Comparison of ENCODE assay signal across 1 cellular context in the genomic region with DNA sequence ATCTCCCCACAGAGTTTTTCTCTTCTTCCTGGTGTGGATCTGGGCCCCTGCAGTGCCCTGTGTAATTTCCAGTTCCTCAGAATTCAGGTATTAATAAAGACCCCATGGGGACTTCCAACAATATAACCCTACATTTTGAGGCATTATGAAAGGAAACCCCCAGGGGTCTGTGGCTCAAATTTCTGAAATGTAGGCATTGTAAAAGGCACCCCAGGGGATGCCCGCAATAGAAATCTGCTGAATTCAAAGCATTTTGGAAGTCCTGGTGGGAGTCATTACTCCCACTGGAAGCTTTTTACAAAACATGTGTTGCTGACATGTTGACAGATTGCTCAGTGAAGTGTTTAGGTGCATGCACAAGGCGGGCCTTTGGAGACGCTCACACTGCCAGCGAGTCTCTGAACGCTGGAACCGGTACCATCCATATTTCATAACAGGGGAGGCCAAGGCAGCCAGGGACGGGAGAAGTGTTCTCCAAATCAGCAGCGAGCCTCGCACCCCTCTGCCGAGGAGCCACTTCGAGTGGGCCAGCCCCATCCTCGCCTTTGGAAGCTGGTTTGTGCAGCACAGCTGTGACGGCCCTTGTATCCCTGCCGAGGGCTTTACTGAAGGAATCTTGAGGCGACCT.
A peak's percentile ranks its signal among the peaks of the same experiment; 100 is the strongest.
TF ChIP-seq lines count a peak whose summit lies in the region.

No MANE protein-coding gene starts in this region.

TF ChIP-seq in HEK293, 187 proteins besides CTCF, POLR2A, EP300 and RAD21 (continued from another document and continues in another):
- TF ChIP-seq, protein P1, sequence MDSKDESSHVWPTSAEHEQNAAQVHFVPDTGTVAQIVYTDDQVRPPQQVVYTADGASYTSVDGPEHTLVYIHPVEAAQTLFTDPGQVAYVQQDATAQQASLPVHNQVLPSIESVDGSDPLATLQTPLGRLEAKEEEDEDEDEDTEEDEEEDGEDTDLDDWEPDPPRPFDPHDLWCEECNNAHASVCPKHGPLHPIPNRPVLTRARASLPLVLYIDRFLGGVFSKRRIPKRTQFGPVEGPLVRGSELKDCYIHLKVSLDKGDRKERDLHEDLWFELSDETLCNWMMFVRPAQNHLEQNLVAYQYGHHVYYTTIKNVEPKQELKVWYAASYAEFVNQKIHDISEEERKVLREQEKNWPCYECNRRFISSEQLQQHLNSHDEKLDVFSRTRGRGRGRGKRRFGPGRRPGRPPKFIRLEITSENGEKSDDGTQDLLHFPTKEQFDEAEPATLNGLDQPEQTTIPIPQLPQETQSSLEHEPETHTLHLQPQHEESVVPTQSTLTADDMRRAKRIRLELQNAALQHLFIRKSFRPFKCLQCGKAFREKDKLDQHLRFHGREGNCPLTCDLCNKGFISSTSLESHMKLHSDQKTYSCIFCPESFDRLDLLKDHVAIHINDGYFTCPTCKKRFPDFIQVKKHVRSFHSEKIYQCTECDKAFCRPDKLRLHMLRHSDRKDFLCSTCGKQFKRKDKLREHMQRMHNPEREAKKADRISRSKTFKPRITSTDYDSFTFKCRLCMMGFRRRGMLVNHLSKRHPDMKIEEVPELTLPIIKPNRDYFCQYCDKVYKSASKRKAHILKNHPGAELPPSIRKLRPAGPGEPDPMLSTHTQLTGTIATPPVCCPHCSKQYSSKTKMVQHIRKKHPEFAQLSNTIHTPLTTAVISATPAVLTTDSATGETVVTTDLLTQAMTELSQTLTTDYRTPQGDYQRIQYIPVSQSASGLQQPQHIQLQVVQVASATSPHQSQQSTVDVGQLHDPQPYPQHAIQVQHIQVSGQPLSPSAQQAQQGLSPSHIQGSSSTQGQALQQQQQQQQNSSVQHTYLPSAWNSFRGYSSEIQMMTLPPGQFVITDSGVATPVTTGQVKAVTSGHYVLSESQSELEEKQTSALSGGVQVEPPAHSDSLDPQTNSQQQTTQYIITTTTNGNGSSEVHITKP (tag by site-specific recombination; IDR thresholded peaks at IDR 0.05): peak; percentile 98
- no peak for TF ChIP-seq GLIS2 (tag by site-specific recombination; IDR thresholded peaks at IDR 0.05)
- no peak for TF ChIP-seq ZNF433 (tag by site-specific recombination; IDR thresholded peaks at IDR 0.05; ENCODE audit: low read depth)
- peak; percentile 29; the same call in 1 of the 2 replicates for TF ChIP-seq TRIM28 (IDR thresholded peaks at IDR 0.05; ENCODE audit: borderline replicate concordance, low read length)
- no peak for TF ChIP-seq SCRT1 (tag by site-specific recombination; IDR thresholded peaks at IDR 0.05; ENCODE audit: borderline replicate concordance)
- TF ChIP-seq ZNF555 (tag by site-specific recombination; conservative IDR thresholded peaks at IDR 0.05): no peak
- no peak for TF ChIP-seq ZFP3 (tag by site-specific recombination; IDR thresholded peaks at IDR 0.05; ENCODE audit: low read depth)
- TF ChIP-seq ZNF473 (tag by site-specific recombination; IDR thresholded peaks at IDR 0.05): no peak
- TF ChIP-seq ZNF146 (tag by site-specific recombination; IDR thresholded peaks at IDR 0.05): no peak
- no peak for TF ChIP-seq ZNF366 (tag by site-specific recombination; conservative IDR thresholded peaks at IDR 0.05)
- TF ChIP-seq ZFP37 (tag by site-specific recombination; IDR thresholded peaks at IDR 0.05): no peak
- no peak for TF ChIP-seq HOXD13 (CRISPR knock-in tag; IDR thresholded peaks at IDR 0.05; ENCODE audit: borderline replicate concordance)
- TF ChIP-seq, protein P2, sequence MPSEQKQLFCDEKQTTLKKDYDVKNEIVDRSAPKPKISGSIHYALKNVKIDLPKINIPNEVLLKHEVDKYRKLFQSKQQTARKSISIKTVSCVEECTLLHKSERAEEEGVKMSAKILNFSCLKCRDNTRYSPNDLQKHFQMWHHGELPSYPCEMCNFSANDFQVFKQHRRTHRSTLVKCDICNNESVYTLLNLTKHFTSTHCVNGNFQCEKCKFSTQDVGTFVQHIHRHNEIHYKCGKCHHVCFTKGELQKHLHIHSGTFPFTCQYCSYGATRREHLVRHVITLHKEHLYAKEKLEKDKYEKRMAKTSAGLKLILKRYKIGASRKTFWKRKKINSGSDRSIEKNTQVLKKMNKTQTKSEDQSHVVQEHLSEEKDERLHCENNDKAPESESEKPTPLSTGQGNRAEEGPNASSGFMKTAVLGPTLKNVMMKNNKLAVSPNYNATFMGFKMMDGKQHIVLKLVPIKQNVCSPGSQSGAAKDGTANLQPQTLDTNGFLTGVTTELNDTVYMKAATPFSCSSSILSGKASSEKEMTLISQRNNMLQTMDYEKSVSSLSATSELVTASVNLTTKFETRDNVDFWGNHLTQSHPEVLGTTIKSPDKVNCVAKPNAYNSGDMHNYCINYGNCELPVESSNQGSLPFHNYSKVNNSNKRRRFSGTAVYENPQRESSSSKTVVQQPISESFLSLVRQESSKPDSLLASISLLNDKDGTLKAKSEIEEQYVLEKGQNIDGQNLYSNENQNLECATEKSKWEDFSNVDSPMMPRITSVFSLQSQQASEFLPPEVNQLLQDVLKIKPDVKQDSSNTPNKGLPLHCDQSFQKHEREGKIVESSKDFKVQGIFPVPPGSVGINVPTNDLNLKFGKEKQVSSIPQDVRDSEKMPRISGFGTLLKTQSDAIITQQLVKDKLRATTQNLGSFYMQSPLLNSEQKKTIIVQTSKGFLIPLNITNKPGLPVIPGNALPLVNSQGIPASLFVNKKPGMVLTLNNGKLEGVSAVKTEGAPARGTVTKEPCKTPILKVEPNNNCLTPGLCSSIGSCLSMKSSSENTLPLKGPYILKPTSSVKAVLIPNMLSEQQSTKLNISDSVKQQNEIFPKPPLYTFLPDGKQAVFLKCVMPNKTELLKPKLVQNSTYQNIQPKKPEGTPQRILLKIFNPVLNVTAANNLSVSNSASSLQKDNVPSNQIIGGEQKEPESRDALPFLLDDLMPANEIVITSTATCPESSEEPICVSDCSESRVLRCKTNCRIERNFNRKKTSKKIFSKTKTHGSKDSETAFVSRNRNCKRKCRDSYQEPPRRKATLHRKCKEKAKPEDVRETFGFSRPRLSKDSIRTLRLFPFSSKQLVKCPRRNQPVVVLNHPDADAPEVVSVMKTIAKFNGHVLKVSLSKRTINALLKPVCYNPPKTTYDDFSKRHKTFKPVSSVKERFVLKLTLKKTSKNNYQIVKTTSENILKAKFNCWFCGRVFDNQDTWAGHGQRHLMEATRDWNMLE (tag by site-specific recombination; conservative IDR thresholded peaks at IDR 0.05; ENCODE audit: low read depth): no peak
- TF ChIP-seq ZNF184 (tag by site-specific recombination; IDR thresholded peaks at IDR 0.05): no peak
- TF ChIP-seq, protein P3, sequence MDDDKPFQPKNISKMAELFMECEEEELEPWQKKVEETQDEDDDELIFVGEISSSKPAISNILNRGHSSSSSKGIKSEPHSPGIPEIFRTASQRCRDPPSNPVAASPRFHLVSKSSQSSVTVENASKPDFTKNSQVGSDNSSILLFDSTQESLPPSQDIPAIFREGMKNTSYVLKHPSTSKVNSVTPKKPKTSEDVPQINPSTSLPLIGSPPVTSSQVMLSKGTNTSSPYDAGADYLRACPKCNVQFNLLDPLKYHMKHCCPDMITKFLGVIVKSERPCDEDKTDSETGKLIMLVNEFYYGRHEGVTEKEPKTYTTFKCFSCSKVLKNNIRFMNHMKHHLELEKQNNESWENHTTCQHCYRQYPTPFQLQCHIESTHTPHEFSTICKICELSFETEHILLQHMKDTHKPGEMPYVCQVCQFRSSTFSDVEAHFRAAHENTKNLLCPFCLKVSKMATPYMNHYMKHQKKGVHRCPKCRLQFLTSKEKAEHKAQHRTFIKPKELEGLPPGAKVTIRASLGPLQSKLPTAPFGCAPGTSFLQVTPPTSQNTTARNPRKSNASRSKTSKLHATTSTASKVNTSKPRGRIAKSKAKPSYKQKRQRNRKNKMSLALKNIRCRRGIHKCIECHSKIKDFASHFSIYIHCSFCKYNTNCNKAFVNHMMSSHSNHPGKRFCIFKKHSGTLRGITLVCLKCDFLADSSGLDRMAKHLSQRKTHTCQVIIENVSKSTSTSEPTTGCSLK (tag by site-specific recombination; IDR thresholded peaks at IDR 0.05): no peak
- peak; percentile 74 for TF ChIP-seq ZNF561 (tag by site-specific recombination; IDR thresholded peaks at IDR 0.05; ENCODE audit: borderline replicate concordance)
- no peak for TF ChIP-seq ZNF426 (tag by site-specific recombination; IDR thresholded peaks at IDR 0.05)
- no peak for TF ChIP-seq RBAK (tag by site-specific recombination; IDR thresholded peaks at IDR 0.05)
- TF ChIP-seq ZFHX2 (tag by site-specific recombination; conservative IDR thresholded peaks at IDR 0.05): peak; percentile 81
- TF ChIP-seq ZNF776 (tag by site-specific recombination; IDR thresholded peaks at IDR 0.05; ENCODE audit: borderline replicate concordance): no peak
- TF ChIP-seq, protein P4, sequence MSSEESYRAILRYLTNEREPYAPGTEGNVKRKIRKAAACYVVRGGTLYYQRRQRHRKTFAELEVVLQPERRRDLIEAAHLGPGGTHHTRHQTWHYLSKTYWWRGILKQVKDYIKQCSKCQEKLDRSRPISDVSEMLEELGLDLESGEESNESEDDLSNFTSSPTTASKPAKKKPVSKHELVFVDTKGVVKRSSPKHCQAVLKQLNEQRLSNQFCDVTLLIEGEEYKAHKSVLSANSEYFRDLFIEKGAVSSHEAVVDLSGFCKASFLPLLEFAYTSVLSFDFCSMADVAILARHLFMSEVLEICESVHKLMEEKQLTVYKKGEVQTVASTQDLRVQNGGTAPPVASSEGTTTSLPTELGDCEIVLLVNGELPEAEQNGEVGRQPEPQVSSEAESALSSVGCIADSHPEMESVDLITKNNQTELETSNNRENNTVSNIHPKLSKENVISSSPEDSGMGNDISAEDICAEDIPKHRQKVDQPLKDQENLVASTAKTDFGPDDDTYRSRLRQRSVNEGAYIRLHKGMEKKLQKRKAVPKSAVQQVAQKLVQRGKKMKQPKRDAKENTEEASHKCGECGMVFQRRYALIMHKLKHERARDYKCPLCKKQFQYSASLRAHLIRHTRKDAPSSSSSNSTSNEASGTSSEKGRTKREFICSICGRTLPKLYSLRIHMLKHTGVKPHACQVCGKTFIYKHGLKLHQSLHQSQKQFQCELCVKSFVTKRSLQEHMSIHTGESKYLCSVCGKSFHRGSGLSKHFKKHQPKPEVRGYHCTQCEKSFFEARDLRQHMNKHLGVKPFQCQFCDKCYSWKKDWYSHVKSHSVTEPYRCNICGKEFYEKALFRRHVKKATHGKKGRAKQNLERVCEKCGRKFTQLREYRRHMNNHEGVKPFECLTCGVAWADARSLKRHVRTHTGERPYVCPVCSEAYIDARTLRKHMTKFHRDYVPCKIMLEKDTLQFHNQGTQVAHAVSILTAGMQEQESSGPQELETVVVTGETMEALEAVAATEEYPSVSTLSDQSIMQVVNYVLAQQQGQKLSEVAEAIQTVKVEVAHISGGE (tag by site-specific recombination; conservative IDR thresholded peaks at IDR 0.05; ENCODE audit: low read depth): no peak
- peak; percentile 78 for TF ChIP-seq ZNF660 (tag by site-specific recombination; IDR thresholded peaks at IDR 0.05)
- TF ChIP-seq, protein P5, sequence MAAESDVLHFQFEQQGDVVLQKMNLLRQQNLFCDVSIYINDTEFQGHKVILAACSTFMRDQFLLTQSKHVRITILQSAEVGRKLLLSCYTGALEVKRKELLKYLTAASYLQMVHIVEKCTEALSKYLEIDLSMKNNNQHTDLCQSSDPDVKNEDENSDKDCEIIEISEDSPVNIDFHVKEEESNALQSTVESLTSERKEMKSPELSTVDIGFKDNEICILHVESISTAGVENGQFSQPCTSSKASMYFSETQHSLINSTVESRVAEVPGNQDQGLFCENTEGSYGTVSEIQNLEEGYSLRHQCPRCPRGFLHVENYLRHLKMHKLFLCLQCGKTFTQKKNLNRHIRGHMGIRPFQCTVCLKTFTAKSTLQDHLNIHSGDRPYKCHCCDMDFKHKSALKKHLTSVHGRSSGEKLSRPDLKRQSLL (tag by site-specific recombination; IDR thresholded peaks at IDR 0.05): no peak
- TF ChIP-seq ZNF707 (tag by site-specific recombination; IDR thresholded peaks at IDR 0.05): no peak
- no peak for TF ChIP-seq ZNF792 (tag by site-specific recombination; IDR thresholded peaks at IDR 0.05)
- no peak for TF ChIP-seq ZFP69B (tag by site-specific recombination; IDR thresholded peaks at IDR 0.05)
- TF ChIP-seq ZFP41 (tag by site-specific recombination; IDR thresholded peaks at IDR 0.05; ENCODE audit: borderline replicate concordance): no peak
- TF ChIP-seq, protein P6, sequence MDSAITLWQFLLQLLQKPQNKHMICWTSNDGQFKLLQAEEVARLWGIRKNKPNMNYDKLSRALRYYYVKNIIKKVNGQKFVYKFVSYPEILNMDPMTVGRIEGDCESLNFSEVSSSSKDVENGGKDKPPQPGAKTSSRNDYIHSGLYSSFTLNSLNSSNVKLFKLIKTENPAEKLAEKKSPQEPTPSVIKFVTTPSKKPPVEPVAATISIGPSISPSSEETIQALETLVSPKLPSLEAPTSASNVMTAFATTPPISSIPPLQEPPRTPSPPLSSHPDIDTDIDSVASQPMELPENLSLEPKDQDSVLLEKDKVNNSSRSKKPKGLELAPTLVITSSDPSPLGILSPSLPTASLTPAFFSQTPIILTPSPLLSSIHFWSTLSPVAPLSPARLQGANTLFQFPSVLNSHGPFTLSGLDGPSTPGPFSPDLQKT (IDR thresholded peaks at IDR 0.05; ENCODE audit: borderline replicate concordance, low read depth, low read length): no peak
- TF ChIP-seq ZNF600 (tag by site-specific recombination; IDR thresholded peaks at IDR 0.05): peak; percentile 51; the same call in 1 of the 2 replicates
- TF ChIP-seq ZNF121 (tag by site-specific recombination; IDR thresholded peaks at IDR 0.05): no peak
- TF ChIP-seq KLF16 (tag by site-specific recombination; IDR thresholded peaks at IDR 0.05): no peak
- TF ChIP-seq ZNF654 (tag by site-specific recombination; IDR thresholded peaks at IDR 0.05; ENCODE audit: low read depth): no peak
- TF ChIP-seq, protein P7, sequence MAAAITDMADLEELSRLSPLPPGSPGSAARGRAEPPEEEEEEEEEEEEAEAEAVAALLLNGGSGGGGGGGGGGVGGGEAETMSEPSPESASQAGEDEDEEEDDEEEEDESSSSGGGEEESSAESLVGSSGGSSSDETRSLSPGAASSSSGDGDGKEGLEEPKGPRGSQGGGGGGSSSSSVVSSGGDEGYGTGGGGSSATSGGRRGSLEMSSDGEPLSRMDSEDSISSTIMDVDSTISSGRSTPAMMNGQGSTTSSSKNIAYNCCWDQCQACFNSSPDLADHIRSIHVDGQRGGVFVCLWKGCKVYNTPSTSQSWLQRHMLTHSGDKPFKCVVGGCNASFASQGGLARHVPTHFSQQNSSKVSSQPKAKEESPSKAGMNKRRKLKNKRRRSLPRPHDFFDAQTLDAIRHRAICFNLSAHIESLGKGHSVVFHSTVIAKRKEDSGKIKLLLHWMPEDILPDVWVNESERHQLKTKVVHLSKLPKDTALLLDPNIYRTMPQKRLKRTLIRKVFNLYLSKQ (tag by site-specific recombination; IDR thresholded peaks at IDR 0.05; ENCODE audit: borderline replicate concordance): no peak
- TF ChIP-seq, protein P8, sequence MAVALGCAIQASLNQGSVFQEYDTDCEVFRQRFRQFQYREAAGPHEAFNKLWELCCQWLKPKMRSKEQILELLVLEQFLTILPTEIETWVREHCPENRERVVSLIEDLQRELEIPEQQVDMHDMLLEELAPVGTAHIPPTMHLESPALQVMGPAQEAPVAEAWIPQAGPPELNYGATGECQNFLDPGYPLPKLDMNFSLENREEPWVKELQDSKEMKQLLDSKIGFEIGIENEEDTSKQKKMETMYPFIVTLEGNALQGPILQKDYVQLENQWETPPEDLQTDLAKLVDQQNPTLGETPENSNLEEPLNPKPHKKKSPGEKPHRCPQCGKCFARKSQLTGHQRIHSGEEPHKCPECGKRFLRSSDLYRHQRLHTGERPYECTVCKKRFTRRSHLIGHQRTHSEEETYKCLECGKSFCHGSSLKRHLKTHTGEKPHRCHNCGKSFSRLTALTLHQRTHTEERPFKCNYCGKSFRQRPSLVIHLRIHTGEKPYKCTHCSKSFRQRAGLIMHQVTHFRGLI (tag by site-specific recombination; IDR thresholded peaks at IDR 0.05): no peak
- no peak for TF ChIP-seq ZNF140 (tag by site-specific recombination; IDR thresholded peaks at IDR 0.05)
- no peak for TF ChIP-seq ZNF585B (tag by site-specific recombination; IDR thresholded peaks at IDR 0.05)
- no peak for TF ChIP-seq ZNF175 (tag by site-specific recombination; IDR thresholded peaks at IDR 0.05)
- no peak for TF ChIP-seq ZNF19 (tag by site-specific recombination; IDR thresholded peaks at IDR 0.05; ENCODE audit: low read depth)
- no peak for TF ChIP-seq ZNF544 (tag by site-specific recombination; IDR thresholded peaks at IDR 0.05)
